17 cellular contexts compared by ENCODE assay signal in the genomic region with DNA sequence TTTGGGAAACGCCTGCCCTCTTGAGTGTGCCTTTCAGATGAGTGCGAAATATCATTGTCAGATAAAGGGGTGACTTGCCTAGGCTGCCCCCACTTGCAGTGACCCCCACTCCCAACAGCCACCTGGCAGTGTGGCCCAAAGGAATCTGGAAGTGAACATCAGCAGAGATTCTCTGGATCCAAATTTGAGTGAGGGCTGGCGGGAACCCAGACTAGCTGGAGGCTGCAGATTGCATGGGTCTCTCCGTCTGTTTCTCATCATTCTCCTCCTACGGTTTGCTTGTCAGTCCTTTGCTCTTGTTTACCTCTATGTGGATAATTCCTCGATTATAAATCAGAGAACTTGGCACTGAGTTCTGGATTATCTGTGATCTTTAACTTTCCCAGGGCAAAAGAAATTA.
A peak's percentile ranks its signal among the peaks of the same experiment; 100 is the strongest.
DNase-seq lines count a peak whose midpoint lies in the region; ATAC-seq and TF ChIP-seq lines count a peak whose summit lies in the region.
"Had no signal": no experiment of that assay in that cellular context is flagged by ENCODE, and none has a peak within 500 bp of the region (broad histone marks: within the 10 kb centered on the region; RNA-seq: fewer than 3 reads in every experiment).

No MANE protein-coding gene starts in this region.

- peaks cover 25% of the 10 kb centered on the region for H3K9me1 ChIP-seq in IMR-90 (ENCODE audit: insufficient read depth, low read length)

- H3K18ac ChIP-seq in IMR-90 (ENCODE audit: low read depth, low read length): no peak overlapping the region; the same call in 1 of the 2 replicates

- H3K27ac Mint-ChIP-seq in endothelial cell (ENCODE audit: unreplicated experiment): no peak overlapping the region
- H3K27ac Mint-ChIP-seq: activated CD4-positive, alpha-beta T cell treated with anti-CD3 and anti-CD28 coated beads, Interleukin-2, amount 10 ng/mL, durations not matched to agents 7 days and 5 days; activated T-cell treated with anti-CD3 and anti-CD28 coated beads, Interleukin-2, amount 50 U/mL, for 24 hours; CD14-positive monocyte had no signal

- in situ Hi-C loops in IMR-90 (cut with MboI; ENCODE audit: low sequenced_read_pairs): no loop called here

- TF ChIP-seq CTCF in IMR-90 (conservative IDR thresholded peaks at IDR 0.05; ENCODE audit: low read depth, low read length): no peak
- TF ChIP-seq CTCF in endothelial cell (IDR thresholded peaks at IDR 0.05; ENCODE audit: unreplicated experiment): no peak

- CTCF ChIA-PET in IMR-90 (lab: Yijun Ruan, JAX): interaction anchor here (0.5 kb wide), 1 partner anchor 292 kb away, joined by 6 read pairs; no protein-coding TSS in a partner anchor

- no peak overlapping the region; the same call in 2 of the 3 replicates for H2BK15ac ChIP-seq in IMR-90 (ENCODE audit: low read depth, low read length)

- no peak overlapping the region for H2AFZ ChIP-seq in IMR-90 (replicated peaks; ENCODE audit: low read length, poor library complexity)

- H3K27me3 ChIP-seq in IMR-90 (ENCODE audit: control insufficient read depth, insufficient read depth, low read length) (no peaks in the 10 kb centered on the region), esophagus (ENCODE audit: control insufficient read depth in 1 of 2, insufficient read depth in 2 of 2, low read length in 2 of 2) (no peaks in the 10 kb centered on the region), mucosa of rectum (ENCODE audit: control insufficient read depth in 2 of 2, insufficient read depth in 2 of 2, low read length in 2 of 2) (no peaks in the 10 kb centered on the region), stomach smooth muscle (ENCODE audit: control insufficient read depth in 1 of 2, insufficient read depth in 2 of 2, low read length in 2 of 2) (no peaks in the 10 kb centered on the region)
- H3K27me3 ChIP-seq: MG63 had no signal

- no peak for TF ChIP-seq RAD21 in IMR-90 (IDR thresholded peaks at IDR 0.05; ENCODE audit: low read length)

- no peak overlapping the region for H4K5ac ChIP-seq in IMR-90 (ENCODE audit: low read depth, low read length)

- H2BK20ac ChIP-seq in IMR-90 (ENCODE audit: low read depth, low read length): peak overlapping the region; percentile 28; the same call in 1 of the 2 replicates

- H4K8ac ChIP-seq in IMR-90 (ENCODE audit: low read depth in 2 of 2, low read length in 2 of 2): no peak overlapping the region

- H3K4me2 ChIP-seq in IMR-90 (ENCODE audit: low read depth, low read length): no peak overlapping the region

- no peak for TF ChIP-seq POLR2A in IMR-90 (IDR thresholded peaks at IDR 0.05; ENCODE audit: low read depth, low read length)

- ATAC-seq in IMR-90 (ENCODE audit: low read depth) (no peak), HG02970 (IDR thresholded peaks at IDR 0.05; ENCODE audit: low FRiP score, unreplicated experiment) (no peak)
- ATAC-seq: left lobe of liver; stimulated activated effector memory CD8-positive, alpha-beta T cell treated with anti-CD3 and anti-CD28 coated beads, Interleukin-12 subunit alpha, Interleukin-12 subunit beta, amount 100 ng/mL, for 72 hours had no signal

- no TSS peak for BruUV-seq in IMR-90 (replicated peaks; lab: Mats Ljungman, UMichigan)

- POLR2A ChIA-PET in IMR-90 (lab: Charles Lee; ENCODE audit: unreplicated experiment): no interaction called here

- no peaks in the 10 kb centered on the region for H3K79me1 ChIP-seq in IMR-90 (ENCODE audit: low read depth in 1 of 2, low read length in 2 of 2)

- WGBS in IMR-90 (ENCODE audit: extremely low coverage in 2 of 2, insufficient read length in 1 of 2), 2 experiments: no CpG with 5 or more reads among the region's 6 CpGs
- WGBS in esophagus, 2 donors: 41 to 48% methylated on average over 6 of the region's 6 CpGs

- no peak overlapping the region for H2AK9ac ChIP-seq in IMR-90 (replicated peaks; ENCODE audit: low read depth, low read length, poor library complexity)

- no peaks in the 10 kb centered on the region for H3K36me3 Mint-ChIP-seq in endothelial cell (ENCODE audit: low read depth, unreplicated experiment)
- H3K36me3 Mint-ChIP-seq: CD14-positive monocyte; stimulated activated effector memory CD8-positive, alpha-beta T cell treated with anti-CD3 and anti-CD28 coated beads, Interleukin-12 subunit alpha, Interleukin-12 subunit beta, amount 100 ng/mL, for 72 hours had no signal

- intact Hi-C loops in IMR-90 (cut with micrococcal nuclease): no loop called here

- H3K14ac ChIP-seq in IMR-90 (replicated peaks; ENCODE audit: low read depth, low read length): no peak overlapping the region

- peak overlapping the region; percentile 30 for H3K4ac ChIP-seq in IMR-90 (ENCODE audit: low read depth, low read length)

- no peak overlapping the region for H2BK5ac ChIP-seq in IMR-90 (ENCODE audit: low read depth, low read length, poor library complexity, severe bottlenecking)

- no peak overlapping the region for H3K56ac ChIP-seq in IMR-90 (ENCODE audit: extremely low read depth, insufficient read depth, low read length)

- no peaks in the 10 kb centered on the region for H3K9me3 Mint-ChIP-seq in endothelial cell (ENCODE audit: unreplicated experiment)
- H3K9me3 Mint-ChIP-seq: activated CD4-positive, alpha-beta T cell treated with anti-CD3 and anti-CD28 coated beads, Interleukin-2, amount 10 ng/mL, durations not matched to agents 7 days and 5 days; activated T-cell treated with anti-CD3 and anti-CD28 coated beads, Interleukin-2, amount 50 U/mL, for 24 hours; stimulated activated effector memory CD8-positive, alpha-beta T cell treated with anti-CD3 and anti-CD28 coated beads, Interleukin-12 subunit alpha, Interleukin-12 subunit beta, amount 100 ng/mL, for 72 hours had no signal

- dilution Hi-C loops in IMR-90 (cut with HindIII; ENCODE audit: low sequenced_read_pairs, unreplicated experiment): no loop called here

- no peak overlapping the region for H3K4me3 ChIP-seq in IMR-90 (ENCODE audit: insufficient read depth, low read depth, low read length)
- no peak overlapping the region for H3K4me3 ChIP-seq in esophagus (ENCODE audit: low read depth in 1 of 2, low read length in 2 of 2)
- no peak overlapping the region for H3K4me3 ChIP-seq in mucosa of rectum (ENCODE audit: low read length in 2 of 2)
- peak overlapping the region in 1 of 2 donors; percentile 7 for H3K4me3 ChIP-seq in stomach smooth muscle (ENCODE audit: low read length in 2 of 2)
- H3K4me3 ChIP-seq: MG63 had no signal

- H3K9me3 ChIP-seq in IMR-90 (ENCODE audit: control insufficient read depth, insufficient read depth, low read length) (no peaks in the 10 kb centered on the region), esophagus (ENCODE audit: control insufficient read depth in 2 of 2, insufficient read depth in 1 of 2, low read depth in 1 of 2, low read length in 1 of 2) (no peaks in the 10 kb centered on the region), mucosa of rectum (ENCODE audit: control insufficient read depth in 2 of 2, low read length in 2 of 2) (no peaks in the 10 kb centered on the region), stomach smooth muscle (ENCODE audit: control insufficient read depth in 2 of 2, low read length in 2 of 2) (no peaks in the 10 kb centered on the region)
- H3K9me3 ChIP-seq: MG63 had no signal

- H3K27me3 Mint-ChIP-seq in endothelial cell (ENCODE audit: unreplicated experiment): peaks cover 3% of the 10 kb centered on the region
- H3K27me3 Mint-ChIP-seq: activated CD4-positive, alpha-beta T cell treated with anti-CD3 and anti-CD28 coated beads, Interleukin-2, amount 10 ng/mL, durations not matched to agents 7 days and 5 days; activated T-cell treated with anti-CD3 and anti-CD28 coated beads, Interleukin-2, amount 50 U/mL, for 24 hours had no signal

- H3K27ac ChIP-seq in IMR-90 (ENCODE audit: insufficient read depth, low read length) (no peak overlapping the region), esophagus (ENCODE audit: low read depth in 2 of 2, low read length in 1 of 2) (peak overlapping the region; percentile 94), mucosa of rectum (ENCODE audit: low read depth in 2 of 2, low read length in 2 of 2) (peak overlapping the region; percentile 16 to 50), stomach smooth muscle (ENCODE audit: low read length) (peak overlapping the region; percentile 95)

- DNase-seq in IMR-90 (peak; percentile 72), NCI-H748 (lab: John Stamatoyannopoulos, UW; ENCODE audit: unreplicated experiment) (no peak), endothelial cell (ENCODE audit: low spot score) (no peak), NCI-H187 treated with DMSO at 0.1 percent for 48 hours (lab: John Stamatoyannopoulos, UW) (no peak)
- DNase-seq: activated CD4-positive, alpha-beta T cell treated with anti-CD3 and anti-CD28 coated beads, Interleukin-2, amount 10 ng/mL, durations not matched to agents 7 days and 5 days; activated T-cell treated with anti-CD3 and anti-CD28 coated beads, Interleukin-2, amount 50 U/mL, for 24 hours; DMS79 treated with DMSO at 0.1 percent for 48 hours; MG63; NK-92 treated with Interleukin-12 subunit alpha and Interleukin-12 subunit beta, amount 100 ng/mL, for 24 hours; T1000 had no signal

- no peaks in the 10 kb centered on the region for H4K20me1 ChIP-seq in IMR-90 (ENCODE audit: insufficient read depth, low read length)

- H3K36me3 ChIP-seq in IMR-90 (ENCODE audit: control insufficient read depth, insufficient read depth, low read length): no peaks in the 10 kb centered on the region
- no peaks in the 10 kb centered on the region for H3K36me3 ChIP-seq in esophagus (ENCODE audit: control insufficient read depth in 2 of 2, insufficient read depth in 2 of 2, low read length in 1 of 2)
- H3K36me3 ChIP-seq in mucosa of rectum (ENCODE audit: control insufficient read depth in 2 of 2, insufficient read depth in 2 of 2, low read length in 2 of 2): no peaks in the 10 kb centered on the region
- H3K36me3 ChIP-seq in stomach smooth muscle (ENCODE audit: control insufficient read depth in 2 of 2, insufficient read depth in 2 of 2, low read length in 2 of 2): no peaks in the 10 kb centered on the region
- H3K36me3 ChIP-seq: MG63 had no signal

- H3K4me3 Mint-ChIP-seq in endothelial cell (ENCODE audit: unreplicated experiment): no peak overlapping the region
- H3K4me3 Mint-ChIP-seq: activated CD4-positive, alpha-beta T cell treated with anti-CD3 and anti-CD28 coated beads, Interleukin-2, amount 10 ng/mL, durations not matched to agents 7 days and 5 days; activated T-cell treated with anti-CD3 and anti-CD28 coated beads, Interleukin-2, amount 50 U/mL, for 24 hours; CD14-positive monocyte; stimulated activated effector memory CD8-positive, alpha-beta T cell treated with anti-CD3 and anti-CD28 coated beads, Interleukin-12 subunit alpha, Interleukin-12 subunit beta, amount 100 ng/mL, for 72 hours had no signal

- H3K9ac ChIP-seq in IMR-90 (ENCODE audit: low read depth, low read length) (no peak overlapping the region), mucosa of rectum (ENCODE audit: low read depth in 1 of 2, low read length in 2 of 2) (peak overlapping the region in 1 of 2 donors; percentile 1), stomach smooth muscle (ENCODE audit: low read length in 2 of 2) (no peak overlapping the region)

- H2BK120ac ChIP-seq in IMR-90 (ENCODE audit: low read depth, low read length): peak overlapping the region; percentile 49; the same call in 1 of the 2 replicates

- H3K4me1 ChIP-seq in IMR-90 (ENCODE audit: control insufficient read depth, insufficient read depth, low read length) (peaks cover 19% of the 10 kb centered on the region), esophagus (ENCODE audit: control insufficient read depth in 2 of 2, insufficient read depth in 2 of 2, low read length in 1 of 2) (peaks cover 2 to 18% of the 10 kb centered on the region in 2 donors), mucosa of rectum (ENCODE audit: control insufficient read depth in 2 of 2, insufficient read depth in 2 of 2, low read length in 2 of 2) (peaks cover 3 to 10% of the 10 kb centered on the region in 2 donors), stomach smooth muscle (ENCODE audit: control insufficient read depth, insufficient read depth, low read length) (peaks cover 67% of the 10 kb centered on the region)

- no peak overlapping the region for H3K23ac ChIP-seq in IMR-90 (ENCODE audit: low read depth, low read length)

- H3K4me1 Mint-ChIP-seq in endothelial cell (ENCODE audit: unreplicated experiment): peaks cover 36% of the 10 kb centered on the region

- peak overlapping the region; percentile 53; the same call in 1 of the 2 replicates for H2AK5ac ChIP-seq in IMR-90 (ENCODE audit: low read depth, low read length)

- peak overlapping the region; percentile 44; the same call in 1 of the 2 replicates for H4K91ac ChIP-seq in IMR-90 (ENCODE audit: insufficient read depth, low read depth, low read length)
